Comparison of ENCODE assay signal across 11 cellular contexts in genomic region chr15:43209059-43209824, GRCh38. TPM values are rescaled to one million over a fixed set of nuclear protein-coding genes. Genes with fewer than 3 reads are reported as not detected.
DNase-seq lines count a peak whose midpoint lies in the region; ATAC-seq and TF ChIP-seq lines count a peak whose summit lies in the region.
"Had no signal": no experiment of that assay in that cellular context is flagged by ENCODE, and none has a peak within 500 bp of the region (broad histone marks: within the 10 kb centered on the region; RNA-seq: fewer than 3 reads in every experiment).

No MANE protein-coding gene starts in this region.

- CTCF ChIA-PET in GM10248 (lab: Yijun Ruan, JAX) (interaction anchor here (1.2 to 6.1 kb wide), 4 partner anchors 16 to 216 kb away, joined by 3 to 40 read pairs (median 6); no protein-coding TSS in a partner anchor), Panc1 (lab: Charles Lee) (interaction anchor here (0.6 to 2.4 kb wide), 3 partner anchors 16 to 76 kb away, joined by 4 to 9 read pairs (median 6); no protein-coding TSS in a partner anchor)

- ATAC-seq in Panc1 = peak; percentile 76
- no peak for ATAC-seq in GM21526 (IDR thresholded peaks at IDR 0.05; ENCODE audit: low FRiP score, unreplicated experiment)

- peak; percentile 54 for TF ChIP-seq CTCF in 22Rv1 (IDR thresholded peaks at IDR 0.05)
- TF ChIP-seq CTCF in GM10248 (IDR thresholded peaks at IDR 0.05; ENCODE audit: control extremely low read depth, extremely low read depth, low read depth, missing control alignments) = no peak
- no peak; the same call in 1 of the 2 replicates for TF ChIP-seq CTCF in Panc1 (IDR thresholded peaks at IDR 0.05)

- H3K4me1 ChIP-seq in Panc1 (ENCODE audit: control insufficient read depth, insufficient read depth, low read length) = no peaks in the 10 kb centered on the region

- no peaks in the 10 kb centered on the region for H3K36me3 ChIP-seq in Panc1 (ENCODE audit: control insufficient read depth, insufficient read depth, low read length)

- no peak overlapping the region for H3K27ac ChIP-seq in 22Rv1
- no peak overlapping the region for H3K27ac ChIP-seq in Panc1 (ENCODE audit: low read length)

- POLR2A ChIA-PET in GM10248 (lab: Yijun Ruan, JAX) (no interaction called here), Panc1 (lab: Charles Lee) (no interaction called here)

- no peak overlapping the region for H3K4me3 ChIP-seq in Panc1 (ENCODE audit: low read depth in 2 of 2, low read length in 2 of 2)

- BruUV-seq in Panc1 (replicated peaks; lab: Mats Ljungman, UMichigan) = no TSS peak

- in situ Hi-C loops in Panc1 (cut with HindIII; ENCODE audit: low pct_unique_long_range_greater_than_20kb, low sequenced_read_pairs) = no loop called here

- peak; percentile 58 for DNase-seq in GM10248 (ENCODE audit: extremely low spot score)
- DNase-seq in Panc1 (ENCODE audit: low read depth, low spot score) = no peak
- peak; percentile 41 for DNase-seq in glomerular visceral epithelial cell (ENCODE audit: extremely low spot score)
- no peak for DNase-seq in globus pallidus (ENCODE audit: low spot score)
- DNase-seq in GM19240 (ENCODE audit: insufficient read length, low spot score) = no peak
- DNase-seq in NCI-H2196 treated with DMSO at 0.1 percent for 48 hours (lab: John Stamatoyannopoulos, UW; ENCODE audit: unreplicated experiment) = no peak
- DNase-seq: NCI-H446, retina had no signal

- intact Hi-C loops in Panc1 (cut with micrococcal nuclease; ENCODE audit: unreplicated experiment) = no loop called here

- H3K27me3 ChIP-seq in Panc1 (ENCODE audit: control insufficient read depth, insufficient read depth, low read length) = peaks cover 3% of the 10 kb centered on the region; the same call in 1 of the 2 replicates

- no peaks in the 10 kb centered on the region for H3K9me3 ChIP-seq in Panc1 (ENCODE audit: control insufficient read depth, insufficient read depth, low read depth, low read length)

RNA-seq across cellular contexts. Expression of gene EPB42, which starts 11.6 kb away (rescaled TPM):
- total RNA-seq in Panc1 (2021; ENCODE audit: unreplicated experiment) = 0.10 TPM
- polyA plus RNA-seq in Panc1 (2012; ENCODE audit: insufficient read length) = not detected
- polyA plus RNA-seq: urinary bladder had no signal

RNA-seq across cellular contexts. Expression of gene CCNDBP1, which starts 24.0 kb away (rescaled TPM):
- total RNA-seq in Panc1 (2021; ENCODE audit: unreplicated experiment) = 62.5 TPM
- polyA plus RNA-seq in Panc1 (2012; ENCODE audit: insufficient read length) = 75.8 TPM

RNA-seq across cellular contexts. Expression of gene TGM5, which starts 57.5 kb away (rescaled TPM):
- total RNA-seq in Panc1 (2021; ENCODE audit: unreplicated experiment) = not detected
- not detected for polyA plus RNA-seq in Panc1 (2012; ENCODE audit: insufficient read length)

Comparison
In these comparisons a context has a peak if more than half of its experiments do, and no peak if none do; other contexts are left out.
1. DNase-seq: peak in GM10248 (single experiment) and glomerular visceral epithelial cell (single experiment); none in Panc1 (single experiment), globus pallidus (single experiment), GM19240 (single experiment) and NCI-H2196 treated with DMSO at 0.1 percent for 48 hours (single experiment).